9 cellular contexts compared by ENCODE assay signal in genomic region chr5:124738751-124739559, GRCh38.
DNase-seq lines count a peak whose midpoint lies in the region; ATAC-seq and FAIRE-seq lines count a peak whose summit lies in the region.
"Had no signal": no experiment of that assay in that cellular context is flagged by ENCODE, and none has a peak within 500 bp of the region (broad histone marks: within the 10 kb centered on the region; RNA-seq: fewer than 3 reads in every experiment).

No MANE protein-coding gene starts in this region.

- H3K4me1 ChIP-seq in iPS-18a (ENCODE audit: control insufficient read depth, low read depth, low read length) = peaks cover 89% of the 10 kb centered on the region

- H3K36me3 Mint-ChIP-seq in stimulated activated effector memory CD8-positive, alpha-beta T cell treated with anti-CD3 and anti-CD28 coated beads, Interleukin-12 subunit alpha, Interleukin-12 subunit beta, amount 100 ng/mL, for 72 hours = no peaks in the 10 kb centered on the region

- H3K36me3 ChIP-seq in iPS-18a (ENCODE audit: control insufficient read depth, low read depth, low read length) = no peaks in the 10 kb centered on the region

- peak overlapping the region; percentile 1 for H3K9ac ChIP-seq in iPS-18a (ENCODE audit: low read length)

- H3K9me3 ChIP-seq in iPS-18a (ENCODE audit: control insufficient read depth, low read depth, low read length) = no peaks in the 10 kb centered on the region

- peak overlapping the region; percentile 52 for H3K4me3 ChIP-seq in iPS-18a (ENCODE audit: low read length)

- H3K4me1 Mint-ChIP-seq in stimulated activated effector memory CD8-positive, alpha-beta T cell treated with anti-CD3 and anti-CD28 coated beads, Interleukin-12 subunit alpha, Interleukin-12 subunit beta, amount 100 ng/mL, for 72 hours = no peaks in the 10 kb centered on the region

- FAIRE-seq in RCC 7860 (lab: Jason Lieb, UNC) = peak; percentile 72

- no peak overlapping the region for H3K4me3 Mint-ChIP-seq in stimulated activated effector memory CD8-positive, alpha-beta T cell treated with anti-CD3 and anti-CD28 coated beads, Interleukin-12 subunit alpha, Interleukin-12 subunit beta, amount 100 ng/mL, for 72 hours

- no peaks in the 10 kb centered on the region for H3K27me3 ChIP-seq in iPS-18a (ENCODE audit: control insufficient read depth, insufficient read depth, low read length)

- no peak overlapping the region for H3K27ac Mint-ChIP-seq in stimulated activated effector memory CD8-positive, alpha-beta T cell treated with anti-CD3 and anti-CD28 coated beads, Interleukin-12 subunit alpha, Interleukin-12 subunit beta, amount 100 ng/mL, for 72 hours

- peaks cover 6% of the 10 kb centered on the region for H3K9me3 Mint-ChIP-seq in stimulated activated effector memory CD8-positive, alpha-beta T cell treated with anti-CD3 and anti-CD28 coated beads, Interleukin-12 subunit alpha, Interleukin-12 subunit beta, amount 100 ng/mL, for 72 hours

- no peak overlapping the region for H3K27ac ChIP-seq in iPS-18a (ENCODE audit: low read length)
- H3K27ac ChIP-seq in substantia nigra (ENCODE audit: low read depth, low read length, poor library complexity, severe bottlenecking) = peak overlapping the region; percentile 2
- H3K27ac ChIP-seq: 22Rv1 had no signal

- DNase-seq in DMS 273 (lab: John Stamatoyannopoulos, UW; ENCODE audit: unreplicated experiment) (peak; percentile 72), DMS 273 treated with DMSO at 0.1 percent for 48 hours (lab: John Stamatoyannopoulos, UW) (no peak), RCC 7860 (ENCODE audit: low spot score) (peak; percentile 27), substantia nigra (lab: John Stamatoyannopoulos, UW) (peak in 1 of 49 donors; percentile 13), NCI-H2029 treated with DMSO at 0.1 percent for 48 hours (lab: John Stamatoyannopoulos, UW) (no peak)
- no peak for DNase-seq in stimulated activated effector memory CD8-positive, alpha-beta T cell treated with anti-CD3 and anti-CD28 coated beads, Interleukin-12 subunit alpha, Interleukin-12 subunit beta, amount 100 ng/mL, for 72 hours (ENCODE audit: low spot score in 2 of 2)

- no peak for ATAC-seq in GM18498 (IDR thresholded peaks at IDR 0.05; ENCODE audit: unreplicated experiment)
- ATAC-seq in stimulated activated effector memory CD8-positive, alpha-beta T cell treated with anti-CD3 and anti-CD28 coated beads, Interleukin-12 subunit alpha, Interleukin-12 subunit beta, amount 100 ng/mL, for 72 hours = no peak

Comparison
In these comparisons a context has a peak if more than half of its experiments do, and no peak if none do; other contexts are left out.
1. DNase-seq: peak in DMS 273 (single experiment) and RCC 7860 (single experiment); none in DMS 273 treated with DMSO at 0.1 percent for 48 hours (single experiment), stimulated activated effector memory CD8-positive, alpha-beta T cell treated with anti-CD3 and anti-CD28 coated beads, Interleukin-12 subunit alpha, Interleukin-12 subunit beta, amount 100 ng/mL, for 72 hours (0 of 2) and NCI-H2029 treated with DMSO at 0.1 percent for 48 hours (single experiment).